Comparison of ENCODE assay signal across 1 cellular context in genomic region chr7:2643386-2644229, GRCh38.
TF ChIP-seq lines count a peak whose summit lies in the region.

No MANE protein-coding gene starts in this region.

TF ChIP-seq in H1, 55 proteins besides CTCF, POLR2A, EP300 and RAD21 (continued from another document):
- TF ChIP-seq SP2 (IDR thresholded peaks at IDR 0.05; ENCODE audit: low read length) (no peak), RXRA (IDR thresholded peaks at IDR 0.05; ENCODE audit: insufficient read depth, low read depth, low read length) (no peak), KDM1A (IDR thresholded peaks at IDR 0.05; ENCODE audit: borderline replicate concordance, low read length) (no peak), CHD7 (IDR thresholded peaks at IDR 0.05; ENCODE audit: insufficient replicate concordance, low read length) (no peak), MAX (IDR thresholded peaks at IDR 0.05) (no peak), POLR2AphosphoS5 (IDR thresholded peaks at IDR 0.05; ENCODE audit: low read depth, low read length) (no peak), ATF3 (IDR thresholded peaks at IDR 0.05; ENCODE audit: insufficient read depth, low read depth, low read length) (no peak), MAFK (IDR thresholded peaks at IDR 0.05; ENCODE audit: low read depth, low read length) (no peak), SRF (IDR thresholded peaks at IDR 0.05; ENCODE audit: low read depth, low read length) (no peak), HDAC2 (IDR thresholded peaks at IDR 0.05; ENCODE audit: borderline replicate concordance in 1 of 2, low read depth in 2 of 2, low read length in 2 of 2) (no peak)
